In the genomic region with DNA sequence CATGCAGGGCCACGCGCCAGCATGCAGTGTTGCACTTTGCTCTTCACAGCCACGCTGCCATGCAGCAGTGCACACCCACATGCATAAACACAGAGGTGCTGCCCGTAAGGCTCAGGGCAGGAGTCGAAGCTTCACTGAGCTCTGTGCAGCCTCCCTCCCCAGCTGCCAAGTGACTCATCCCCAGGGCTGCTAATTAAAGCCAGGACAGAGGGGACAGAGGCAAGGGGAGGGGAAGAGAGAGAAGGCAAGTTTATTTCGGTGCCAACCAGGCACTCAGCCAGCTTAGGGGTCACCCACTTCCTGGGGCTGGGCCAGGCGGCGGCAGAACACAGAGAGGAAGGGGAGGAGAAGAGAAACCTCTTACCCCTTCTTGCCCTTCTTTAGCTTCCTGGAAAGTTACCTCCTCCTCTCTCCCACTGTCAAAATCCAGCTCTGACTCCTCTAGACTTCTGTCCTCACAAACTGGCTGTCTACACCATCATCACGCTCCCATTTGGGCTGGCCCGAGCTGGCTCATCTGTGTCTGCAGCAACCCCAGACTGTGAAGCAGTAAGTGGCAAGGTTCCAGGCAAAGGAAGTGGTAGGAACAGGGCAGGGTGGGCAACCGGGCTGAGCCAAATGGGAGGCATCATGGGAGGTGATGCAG, we compare ENCODE assay signal across 8 cellular contexts. TPM values are rescaled to one million over a fixed set of nuclear protein-coding genes. Genes with fewer than 3 reads are reported as not detected.
DNase-seq lines count a peak whose midpoint lies in the region; ATAC-seq, FAIRE-seq and TF ChIP-seq lines count a peak whose summit lies in the region.

No MANE protein-coding gene starts in this region.

- FAIRE-seq in A549 (lab: Jason Lieb, UNC) (no peak), H54 (lab: Jason Lieb, UNC) (no peak), RCC 7860 (lab: Jason Lieb, UNC) (peak; percentile 79)

- H3K27ac Mint-ChIP-seq in activated naive CD8-positive, alpha-beta T cell treated with anti-CD3 and anti-CD28 coated beads for 36 hours = peak overlapping the region; percentile 73

- 27% methylated on average over 5 of the region's 11 CpGs for WGBS in A549 (ENCODE audit: missing lambda C conversion rate)

- intact Hi-C loops in left cardiac atrium (cut with DNase I) = no loop called here
- intact Hi-C loops in sciatic nerve (cut with DNase I) = loop anchor here (10.0 kb wide), 1 partner anchor 247 kb away; no protein-coding TSS in a partner anchor

- TF ChIP-seq RAD21 in A549 (conservative IDR thresholded peaks at IDR 0.05 in 1 of 2, IDR thresholded peaks at IDR 0.05 in 1 of 2) = no peak

- TF ChIP-seq POLR2A in A549 (IDR thresholded peaks at IDR 0.05; ENCODE audit: low read length) (no peak), H54 (IDR thresholded peaks at IDR 0.05; ENCODE audit: low read depth, low read length) (no peak)

- TF ChIP-seq CTCF in A549 (IDR thresholded peaks at IDR 0.05) = no peak

- POLR2A ChIA-PET in A549 (lab: Yijun Ruan, JAX) = no interaction called here

- no peaks in the 10 kb centered on the region for H3K36me3 Mint-ChIP-seq in activated naive CD8-positive, alpha-beta T cell treated with anti-CD3 and anti-CD28 coated beads for 36 hours

- CTCF ChIA-PET in A549 (lab: Yijun Ruan, JAX) = interaction anchor here (1.2 to 12.8 kb wide), 2 partner anchors 15 to 27 kb away, joined by 3 to 170 read pairs; no protein-coding TSS in a partner anchor

- H3K27ac ChIP-seq in A549 = peak overlapping the region; percentile 32 to 73; a peak in 3 of 6 replicates

- no peak for TF ChIP-seq EP300 in A549 (IDR thresholded peaks at IDR 0.05)

- H3K4me1 Mint-ChIP-seq in activated naive CD8-positive, alpha-beta T cell treated with anti-CD3 and anti-CD28 coated beads for 36 hours = peaks cover 21% of the 10 kb centered on the region

- peaks cover 3% of the 10 kb centered on the region for H3K27me3 Mint-ChIP-seq in activated naive CD8-positive, alpha-beta T cell treated with anti-CD3 and anti-CD28 coated beads for 36 hours

- peaks cover 34% of the 10 kb centered on the region for H3K4me1 ChIP-seq in A549

- H3K9me3 ChIP-seq in A549 = no peaks in the 10 kb centered on the region

- peak overlapping the region; percentile 66 for H3K4me3 Mint-ChIP-seq in activated naive CD8-positive, alpha-beta T cell treated with anti-CD3 and anti-CD28 coated beads for 36 hours

- H3K4me3 ChIP-seq in A549 = no peak overlapping the region

- no peaks in the 10 kb centered on the region for H3K9me3 Mint-ChIP-seq in activated naive CD8-positive, alpha-beta T cell treated with anti-CD3 and anti-CD28 coated beads for 36 hours

- DNase-seq in A549 (ENCODE audit: low read depth in 1 of 2, low spot score in 1 of 2) = no peak
- peak; percentile 20 for DNase-seq in H54 (ENCODE audit: insufficient read length, low spot score)
- peak; percentile 43 for DNase-seq in RCC 7860 (ENCODE audit: low spot score)
- peak; percentile 15 for DNase-seq in activated naive CD8-positive, alpha-beta T cell treated with anti-CD3 and anti-CD28 coated beads for 36 hours
- DNase-seq in left cardiac atrium = peak; percentile 73
- peak; percentile 65 for DNase-seq in sciatic nerve (ENCODE audit: low spot score)
- no peak for DNase-seq in HuH-7.5 (ENCODE audit: low spot score)

- H3K4me2 ChIP-seq in A549 = peak overlapping the region; percentile 62

- ATAC-seq in A549 (peak; percentile 66 to 68; a peak in 5 of 6 replicates), left cardiac atrium (peak; percentile 83 to 94), sciatic nerve (peak; percentile 50), HG02588 (IDR thresholded peaks at IDR 0.05; ENCODE audit: unreplicated experiment) (no peak)

TF ChIP-seq in A549, 52 proteins besides CTCF, POLR2A, EP300 and RAD21:
- TF ChIP-seq BHLHE40 (IDR thresholded peaks at IDR 0.05; ENCODE audit: low read depth, low read length) = no peak
- TF ChIP-seq FOSL2 (IDR thresholded peaks at IDR 0.05) = no peak
- peak; percentile 24; the same call in 1 of the 2 replicates for TF ChIP-seq FOSL2 (CRISPR knock-in tag; IDR thresholded peaks at IDR 0.05)
TF ChIP-seq in A549: peak in this region for 1.

RNA-seq across cellular contexts. Expression of gene IQSEC2, which starts 6.2 kb away (rescaled TPM):
- polyA plus RNA-seq in A549 (2011; rRNA removed) = 28.3 and 45.3 TPM in 2 replicates
- polyA plus RNA-seq in A549 (2012; cell fraction: cytosol; rRNA removed) = 30.6 and 35.6 TPM in 2 replicates
- 22.9 and 25.9 TPM in 2 replicates for polyA plus RNA-seq in A549 (2012; cell fraction: nucleus; rRNA removed)
- polyA plus RNA-seq in A549 (2017; fragmentation: RNase III; extraction: RNeasy Plus Mini Kit Qiagen cat#74134 plus additional on column Dnase treatment) = 31.9 to 41.4 TPM (median 37.6 TPM) in 3 replicates
- 37.6 and 40.7 TPM in 2 replicates for polyA minus RNA-seq in A549 (2011; rRNA and poly(A)+ RNA removed)
- under 1 TPM; 0.20 to 0.21 TPM for total RNA-seq in activated naive CD8-positive, alpha-beta T cell treated with anti-CD3 and anti-CD28 coated beads for 36 hours
- 10 to 100 TPM in 1 of 2 donors, 1 to 10 TPM in 1; 9.1 to 10.8 TPM for total RNA-seq in left cardiac atrium
- 18.0 TPM for total RNA-seq in sciatic nerve

Comparison
In these comparisons a context has a peak if more than half of its experiments do, and no peak if none do; other contexts are left out.
1. DNase-seq: peak in H54 (single experiment), RCC 7860 (single experiment), activated naive CD8-positive, alpha-beta T cell treated with anti-CD3 and anti-CD28 coated beads for 36 hours (single experiment), left cardiac atrium (single experiment) and sciatic nerve (single experiment); none in A549 (0 of 2) and HuH-7.5 (single experiment).
2. RNA of gene IQSEC2, which starts 6.2 kb away (total RNA-seq): 18.0 TPM in sciatic nerve (single experiment) and 9.1 to 10.8 TPM in left cardiac atrium; 0.20 to 0.21 TPM in activated naive CD8-positive, alpha-beta T cell treated with anti-CD3 and anti-CD28 coated beads for 36 hours; every median in the first group is over 4 times any median in the second.